Comparison of ENCODE assay signal across 26 cellular contexts in the genomic region with DNA sequence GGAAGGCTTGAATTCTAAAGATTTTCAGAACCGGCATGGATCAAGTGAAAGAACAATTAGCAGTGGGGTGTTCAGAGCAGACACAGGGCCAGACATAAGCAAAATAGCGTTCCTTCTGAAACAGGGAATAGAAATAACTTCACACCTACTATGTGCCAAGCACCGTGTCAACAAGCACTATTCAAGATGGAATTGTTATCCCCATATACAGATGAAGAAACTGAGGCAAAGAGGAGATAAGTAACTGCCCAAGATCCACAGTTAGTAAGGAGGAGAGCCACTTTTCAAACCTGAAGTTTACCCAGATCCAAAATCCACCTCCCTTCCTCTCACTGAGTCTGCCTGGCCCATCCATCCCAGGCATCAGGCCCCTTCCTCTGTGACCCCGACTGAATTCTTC.
"Had no signal": no experiment of that assay in that cellular context is flagged by ENCODE, and none has a peak within 500 bp of the region (broad histone marks: within the 10 kb centered on the region; RNA-seq: fewer than 3 reads in every experiment).

No MANE protein-coding gene starts in this region.

- H3K36me3 Mint-ChIP-seq: naive thymus-derived CD8-positive, alpha-beta T cell; neural progenitor cell had no signal

- ATAC-seq: heart right ventricle; naive thymus-derived CD8-positive, alpha-beta T cell; right lobe of liver; upper lobe of right lung had no signal

- H3K27me3 Mint-ChIP-seq: naive thymus-derived CD8-positive, alpha-beta T cell; stimulated activated naive CD8-positive, alpha-beta T cell treated with anti-CD3 and anti-CD28 coated beads, Interleukin-15, Interleukin-2, amounts not matched to agents 100 ng/mL and 50 ng/mL, for 24 hours had no signal

- H3K27ac Mint-ChIP-seq: nephron; neural progenitor cell; stimulated activated naive CD8-positive, alpha-beta T cell treated with anti-CD3 and anti-CD28 coated beads, Interleukin-15, Interleukin-2, amounts not matched to agents 100 ng/mL and 50 ng/mL, for 24 hours had no signal

- H3K4me1 Mint-ChIP-seq: nephron had no signal

- DNase-seq: heart right ventricle; islet precursor cell; left ventricle myocardium inferior; naive thymus-derived CD8-positive, alpha-beta T cell; occipital lobe; right lobe of liver; stimulated activated CD4-positive, alpha-beta T cell treated with anti-CD3 and anti-CD28 coated beads, Interleukin-12 subunit alpha, Interleukin-12 subunit beta, amount 100 ng/mL, for 4 hours; stimulated activated CD4-positive, alpha-beta T cell treated with anti-CD3 and anti-CD28 coated beads, Interleukin-15, amount 100 ng/mL, for 24 hours; stimulated activated CD4-positive, alpha-beta T cell treated with anti-CD3 and anti-CD28 coated beads, Interleukin-2, amount 100 ng/mL, for 24 hours; stimulated activated CD4-positive, alpha-beta T cell treated with anti-CD3 and anti-CD28 coated beads, Interleukin-4, amount 100 ng/mL, for 1 hour; stimulated activated naive CD4-positive, alpha-beta T cell; tibial artery; trophoblast cell; upper lobe of right lung had no signal

- H3K9me3 ChIP-seq: heart right ventricle, left ventricle myocardium inferior, neutrophil, right atrium auricular region, right lobe of liver, suprapubic skin, thoracic aorta, tibial artery, upper lobe of right lung, vagina had no signal

- H3K27me3 ChIP-seq: neural progenitor cell, neutrophil, right atrium auricular region, right lobe of liver, suprapubic skin, upper lobe of right lung, vagina had no signal

- H3K4me2 ChIP-seq: hepatocyte, neural progenitor cell had no signal

- H2AFZ ChIP-seq: hepatocyte, neural progenitor cell, parathyroid adenoma had no signal

- H3K4me1 ChIP-seq: heart right ventricle, left ventricle myocardium inferior, parathyroid adenoma, right atrium auricular region, right lobe of liver, suprapubic skin, tibial artery, upper lobe of right lung, vagina had no signal

- H3K4me3 Mint-ChIP-seq: naive thymus-derived CD8-positive, alpha-beta T cell; nephron; neural progenitor cell; stimulated activated naive CD8-positive, alpha-beta T cell treated with anti-CD3 and anti-CD28 coated beads, Interleukin-15, Interleukin-2, amounts not matched to agents 100 ng/mL and 50 ng/mL, for 24 hours had no signal

- H3K9ac ChIP-seq: neural progenitor cell, parathyroid adenoma had no signal

- H3K27ac ChIP-seq: heart right ventricle, hepatocyte, left ventricle myocardium inferior, neural progenitor cell, neutrophil, parathyroid adenoma, right atrium auricular region, right lobe of liver, skin epidermis, suprapubic skin, thoracic aorta, tibial artery, upper lobe of right lung, vagina had no signal

- H3K4me3 ChIP-seq: heart right ventricle, hepatocyte, left ventricle myocardium inferior, lung, neural progenitor cell, right atrium auricular region, right lobe of liver, skin epidermis, suprapubic skin, thoracic aorta, tibial artery, upper lobe of right lung, vagina had no signal

- H3K36me3 ChIP-seq: heart right ventricle, left ventricle myocardium inferior, neural progenitor cell, neutrophil, right atrium auricular region, right lobe of liver, suprapubic skin, thoracic aorta, tibial artery, upper lobe of right lung, vagina had no signal

- H3K9me3 Mint-ChIP-seq: naive thymus-derived CD8-positive, alpha-beta T cell; stimulated activated naive CD8-positive, alpha-beta T cell treated with anti-CD3 and anti-CD28 coated beads, Interleukin-15, Interleukin-2, amounts not matched to agents 100 ng/mL and 50 ng/mL, for 24 hours had no signal
